ENCODE assay signal across 8 cellular contexts in genomic region chr3:42804113-42804830, GRCh38. TPM values are rescaled to one million over a fixed set of nuclear protein-coding genes. Genes with fewer than 3 reads are reported as not detected.
DNase-seq lines count a peak whose midpoint lies in the region; ATAC-seq and TF ChIP-seq lines count a peak whose summit lies in the region.

Gene HIGD1A (minus strand): TSS chr3:42804490. CDS start chr3:42794253, 10,237 bp downstream.

- WGBS in ovary, 3 donors: 0 to 1% (median 0%) methylated on average over 59 to 63 of the region's 63 CpGs
- 0 to 2% methylated on average over 26 to 27 of the region's 63 CpGs for WGBS in thyroid gland, 2 donors

- peaks cover 50% of the 10 kb centered on the region for H3K79me2 ChIP-seq in SU-DHL-6 (ENCODE audit: insufficient read depth, low read length)

- TF ChIP-seq CTCF in SU-DHL-6 (IDR thresholded peaks at IDR 0.05; ENCODE audit: insufficient read depth, low read length, poor library complexity, severe bottlenecking): no peak
- TF ChIP-seq CTCF in ovary (IDR thresholded peaks at IDR 0.05): no peak
- TF ChIP-seq CTCF in thyroid gland (IDR thresholded peaks at IDR 0.05): no peak

- H4K20me1 ChIP-seq in SU-DHL-6 (ENCODE audit: low read depth, low read length): no peaks in the 10 kb centered on the region

- H3K27ac ChIP-seq in SU-DHL-6 (ENCODE audit: low read depth, low read length) (peak within 1 kb of the TSS; percentile 78), ovary (peak within 1 kb of the TSS; percentile 78 to 82), thyroid gland (peak within 1 kb of the TSS; percentile 96 to 98 (median 97))

- H3F3A ChIP-seq in SU-DHL-6 (ENCODE audit: insufficient read depth): no peaks in the 10 kb centered on the region

- TF ChIP-seq EP300 in ovary (IDR thresholded peaks at IDR 0.05): no peak

- intact Hi-C loops in head of caudate nucleus (cut with DNase I): no loop called here
- intact Hi-C loops in ovary (cut with DNase I): no loop called here
- intact Hi-C loops in thyroid gland (cut with DNase I): no loop called here

- H3K9me3 ChIP-seq in SU-DHL-6 (ENCODE audit: insufficient read depth, low read length): no peaks in the 10 kb centered on the region
- no peaks in the 10 kb centered on the region for H3K9me3 ChIP-seq in ovary
- H3K9me3 ChIP-seq in thyroid gland: no peaks in the 10 kb centered on the region

- no peaks in the 10 kb centered on the region for H3K36me3 ChIP-seq in SU-DHL-6 (ENCODE audit: low read length)
- no peaks in the 10 kb centered on the region for H3K36me3 ChIP-seq in ovary
- no peaks in the 10 kb centered on the region for H3K36me3 ChIP-seq in thyroid gland

- no peaks in the 10 kb centered on the region for H3K4me1 ChIP-seq in ovary (ENCODE audit: insufficient read depth)
- H3K4me1 ChIP-seq in thyroid gland: peaks cover 26 to 32% of the 10 kb centered on the region in 2 donors

- ATAC-seq in HG02678 (IDR thresholded peaks at IDR 0.05; ENCODE audit: unreplicated experiment): peak; percentile 99
- peak; percentile 100 for ATAC-seq in activated naive CD8-positive, alpha-beta T cell treated with anti-CD3 and anti-CD28 coated beads, Interleukin-2, amount 10 ng/mL, durations not matched to agents 7 days and 5 days (ENCODE audit: low read depth)

- POLR2A ChIA-PET in activated naive CD8-positive, alpha-beta T cell treated with anti-CD3 and anti-CD28 coated beads, Interleukin-2, amount 10 ng/mL, durations not matched to agents 7 days and 5 days (lab: Charles Lee): interaction anchor here (0.8 to 2.2 kb wide), 7 partner anchors 9 to 791 kb away, joined by 3 to 11 read pairs (median 3); partner anchors contain the start of gene NKTR

- peak within 1 kb of the TSS; percentile 95 for H2AFZ ChIP-seq in SU-DHL-6 (ENCODE audit: low read depth, low read length, severe bottlenecking)

- peaks cover 25% of the 10 kb centered on the region for H3K27me3 Mint-ChIP-seq in activated naive CD8-positive, alpha-beta T cell treated with anti-CD3 and anti-CD28 coated beads, Interleukin-2, amount 10 ng/mL, durations not matched to agents 7 days and 5 days

- H3K36me3 Mint-ChIP-seq in activated naive CD8-positive, alpha-beta T cell treated with anti-CD3 and anti-CD28 coated beads, Interleukin-2, amount 10 ng/mL, durations not matched to agents 7 days and 5 days: peaks cover 14% of the 10 kb centered on the region

- H3K27me3 ChIP-seq in SU-DHL-6 (ENCODE audit: low read length) (no peaks in the 10 kb centered on the region), ovary (no peaks in the 10 kb centered on the region), thyroid gland (no peaks in the 10 kb centered on the region)

- DNase-seq in NCI-H128 (lab: John Stamatoyannopoulos, UW; ENCODE audit: unreplicated experiment) (peak; percentile 90), head of caudate nucleus (peak; percentile 92 to 99 (median 98)), ovary (peak; percentile 93 to 96 (median 95)), thyroid gland (peak; percentile 97)
- peak; percentile 91 for DNase-seq in activated naive CD8-positive, alpha-beta T cell treated with anti-CD3 and anti-CD28 coated beads, Interleukin-2, amount 10 ng/mL, durations not matched to agents 7 days and 5 days

- H3K4me3 ChIP-seq in SU-DHL-6 (ENCODE audit: insufficient read depth, low read length, poor library complexity, severe bottlenecking) (peak within 1 kb of the TSS; percentile 64), ovary (peak within 1 kb of the TSS; percentile 87), thyroid gland (replicated peaks in 1 of 3) (peak within 1 kb of the TSS; percentile 27 to 97 (median 77))

- TF ChIP-seq POLR2A in GM10847 (IDR thresholded peaks at IDR 0.05; ENCODE audit: extremely low read depth, insufficient read length): peak; percentile 72
- TF ChIP-seq POLR2A in ovary (IDR thresholded peaks at IDR 0.05): peak; percentile 92
- TF ChIP-seq POLR2A in thyroid gland (IDR thresholded peaks at IDR 0.05): peak; percentile 81 to 100

- H3K4me1 Mint-ChIP-seq in activated naive CD8-positive, alpha-beta T cell treated with anti-CD3 and anti-CD28 coated beads, Interleukin-2, amount 10 ng/mL, durations not matched to agents 7 days and 5 days: peaks cover 35% of the 10 kb centered on the region

- peak within 1 kb of the TSS; percentile 98 for H3K4me3 Mint-ChIP-seq in activated naive CD8-positive, alpha-beta T cell treated with anti-CD3 and anti-CD28 coated beads, Interleukin-2, amount 10 ng/mL, durations not matched to agents 7 days and 5 days

- peak within 1 kb of the TSS; percentile 87 for H3K4me2 ChIP-seq in SU-DHL-6 (ENCODE audit: low read depth, low read length, poor library complexity, severe bottlenecking)

- peak within 1 kb of the TSS; percentile 94 for H3K27ac Mint-ChIP-seq in activated naive CD8-positive, alpha-beta T cell treated with anti-CD3 and anti-CD28 coated beads, Interleukin-2, amount 10 ng/mL, durations not matched to agents 7 days and 5 days

- H3K9ac ChIP-seq in SU-DHL-6 (ENCODE audit: low read length): peak within 1 kb of the TSS; percentile 96

- H3K9me2 ChIP-seq in SU-DHL-6 (replicated peaks; ENCODE audit: insufficient read depth, low read length): no peaks in the 10 kb centered on the region

- peaks cover 2% of the 10 kb centered on the region for H3K9me3 Mint-ChIP-seq in activated naive CD8-positive, alpha-beta T cell treated with anti-CD3 and anti-CD28 coated beads, Interleukin-2, amount 10 ng/mL, durations not matched to agents 7 days and 5 days

RNA-seq across cellular contexts. Expression of gene HIGD1A, which starts in this region (rescaled TPM):
- 10 to 100 TPM; 40.3 to 44.5 TPM for total RNA-seq in activated naive CD8-positive, alpha-beta T cell treated with anti-CD3 and anti-CD28 coated beads, Interleukin-2, amount 10 ng/mL, durations not matched to agents 7 days and 5 days
- total RNA-seq in ovary (10 to 100 TPM; 44.6 to 88.8 (median 65.4) TPM), thyroid gland (100 to 1,000 TPM; 171 to 217 (median 211) TPM)
- 100 to 1,000 TPM in 1 of 2 donors, 10 to 100 TPM in 1; 63.9 to 126 TPM for polyA plus RNA-seq in ovary

Comparison
In these comparisons a context has a peak if more than half of its experiments do, and no peak if none do; other contexts are left out.
1. Peak in every context shown above with its lines: DNase-seq, ATAC-seq, H3K4me3 ChIP-seq and H3K27ac ChIP-seq.